ENCODE assay signal across 8 cellular contexts in genomic region chr15:90095521-90095959, GRCh38. TPM values are rescaled to one million over a fixed set of nuclear protein-coding genes. Genes with fewer than 3 reads are reported as not detected.
DNase-seq lines count a peak whose midpoint lies in the region; ATAC-seq, FAIRE-seq and TF ChIP-seq lines count a peak whose summit lies in the region.

No MANE protein-coding gene starts in this region.

- no peak overlapping the region for H3K27ac Mint-ChIP-seq in MCF 10A (ENCODE audit: low read depth, unreplicated experiment)
- peak overlapping the region; percentile 78 for H3K27ac Mint-ChIP-seq in T-helper 1 cell treated with Interleukin-12 subunit alpha and Interleukin-12 subunit beta and Interleukin-4 antibody, amounts not matched to agents 30 μg/mL and 1 μg/mL, for 36 hours

- peaks cover 13% of the 10 kb centered on the region for H3K4me1 Mint-ChIP-seq in MCF 10A (ENCODE audit: insufficient read depth, unreplicated experiment)
- H3K4me1 Mint-ChIP-seq in T-helper 1 cell treated with Interleukin-12 subunit alpha and Interleukin-12 subunit beta and Interleukin-4 antibody, amounts not matched to agents 30 μg/mL and 1 μg/mL, for 36 hours (ENCODE audit: low read depth): peaks cover 55% of the 10 kb centered on the region

- no peaks in the 10 kb centered on the region for H3K27me3 Mint-ChIP-seq in MCF 10A (ENCODE audit: insufficient read depth, unreplicated experiment)
- H3K27me3 Mint-ChIP-seq in T-helper 1 cell treated with Interleukin-12 subunit alpha and Interleukin-12 subunit beta and Interleukin-4 antibody, amounts not matched to agents 30 μg/mL and 1 μg/mL, for 36 hours (ENCODE audit: low read depth): no peaks in the 10 kb centered on the region

- intact Hi-C loops in MCF 10A (cut with micrococcal nuclease): no loop called here

- TF ChIP-seq CTCF in MCF 10A (IDR thresholded peaks at IDR 0.05; ENCODE audit: unreplicated experiment): no peak

- H3K9me3 Mint-ChIP-seq in MCF 10A (ENCODE audit: unreplicated experiment): peaks cover 7% of the 10 kb centered on the region
- no peaks in the 10 kb centered on the region for H3K9me3 Mint-ChIP-seq in T-helper 1 cell treated with Interleukin-12 subunit alpha and Interleukin-12 subunit beta and Interleukin-4 antibody, amounts not matched to agents 30 μg/mL and 1 μg/mL, for 36 hours

- in situ Hi-C loops in T47D (cut with HindIII; ENCODE audit: low pct_unique_long_range_greater_than_20kb, low sequenced_read_pairs): no loop called here

- H3K36me3 Mint-ChIP-seq in MCF 10A (ENCODE audit: insufficient read depth, unreplicated experiment): peaks cover 5% of the 10 kb centered on the region
- H3K36me3 Mint-ChIP-seq in T-helper 1 cell treated with Interleukin-12 subunit alpha and Interleukin-12 subunit beta and Interleukin-4 antibody, amounts not matched to agents 30 μg/mL and 1 μg/mL, for 36 hours (ENCODE audit: low read depth): peaks cover 35% of the 10 kb centered on the region

- FAIRE-seq in H54 (lab: Jason Lieb, UNC): no peak

- BruUV-seq in MCF 10A (replicated peaks; lab: Mats Ljungman, UMichigan): no TSS peak

- no peak for ATAC-seq in GM18870 (IDR thresholded peaks at IDR 0.05; ENCODE audit: unreplicated experiment)

- DNase-seq in T47D (ENCODE audit: low read depth in 1 of 2, low spot score in 1 of 2): peak; percentile 48 to 89
- DNase-seq in MCF 10A (ENCODE audit: unreplicated experiment): no peak
- DNase-seq in iPS-NIHi11 (ENCODE audit: low spot score): peak; percentile 31
- peak; percentile 73 for DNase-seq in ureter (ENCODE audit: low spot score)
- DNase-seq in H54 (ENCODE audit: insufficient read length, low spot score): no peak
- no peak for DNase-seq in GOT3 (lab: John Stamatoyannopoulos, UW)

- H3K4me3 Mint-ChIP-seq in MCF 10A (ENCODE audit: unreplicated experiment): no peak overlapping the region
- H3K4me3 Mint-ChIP-seq in T-helper 1 cell treated with Interleukin-12 subunit alpha and Interleukin-12 subunit beta and Interleukin-4 antibody, amounts not matched to agents 30 μg/mL and 1 μg/mL, for 36 hours: peak overlapping the region; percentile 69

- TF ChIP-seq POLR2A in H54 (IDR thresholded peaks at IDR 0.05; ENCODE audit: low read depth, low read length): no peak

- POLR2A ChIA-PET in MCF 10A (lab: Yijun Ruan, JAX): interaction anchor here (1.2 kb wide), 1 partner anchor 189 kb away, joined by 3 read pairs; no protein-coding TSS in a partner anchor

- CTCF ChIA-PET in MCF 10A (lab: Yijun Ruan, JAX): no interaction called here

RNA-seq across cellular contexts. Expression of gene IDH2, which starts 6.7 kb away (rescaled TPM):
- total RNA-seq in MCF 10A (2022) (4.2 and 10.2 TPM in 2 replicates), ureter (65.2 TPM)

Comparison
In these comparisons a context has a peak if more than half of its experiments do, and no peak if none do; other contexts are left out.
1. DNase-seq: peak in T47D (2 of 2), iPS-NIHi11 (single experiment) and ureter (single experiment); none in MCF 10A (single experiment), H54 (single experiment) and GOT3 (single experiment).